ENCODE assay signal across 13 cellular contexts in the genomic region with DNA sequence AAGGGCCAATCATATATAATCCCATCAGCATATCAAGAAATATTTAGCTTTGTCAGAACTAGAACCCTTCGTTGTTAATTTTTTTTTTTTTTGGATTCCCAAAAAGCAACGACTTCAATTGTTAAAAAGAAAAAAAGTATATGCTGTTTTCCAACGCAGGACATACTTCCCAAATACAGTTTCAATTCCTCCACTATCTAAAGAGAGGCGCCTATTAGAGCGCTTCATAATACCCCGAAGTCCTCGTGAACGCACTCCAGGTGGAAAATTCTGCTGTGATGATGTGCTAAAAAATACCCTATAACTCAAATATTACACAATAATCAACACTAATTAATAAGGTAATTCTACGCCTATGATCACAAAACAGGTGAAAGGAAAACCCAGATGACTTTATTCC. TPM values are rescaled to one million over a fixed set of nuclear protein-coding genes. Genes with fewer than 3 reads are reported as not detected.
DNase-seq lines count a peak whose midpoint lies in the region; ATAC-seq and TF ChIP-seq lines count a peak whose summit lies in the region.
"Had no signal": no experiment of that assay in that cellular context is flagged by ENCODE, and none has a peak within 500 bp of the region (broad histone marks: within the 10 kb centered on the region; RNA-seq: fewer than 3 reads in every experiment).

No MANE protein-coding gene starts in this region.

- H2BK15ac ChIP-seq in neuronal stem cell (ENCODE audit: low read length): no peak overlapping the region

- H3K4me3 ChIP-seq in coronary artery (peak overlapping the region; percentile 10), GM23248 (no peak overlapping the region), neuronal stem cell (ENCODE audit: low read length in 2 of 2) (no peak overlapping the region), tibial artery (no peak overlapping the region)
- H3K4me3 ChIP-seq: ascending aorta, lung had no signal

- no peaks in the 10 kb centered on the region for H3F3A ChIP-seq in GM23248 (ENCODE audit: insufficient read depth)

- H3K36me3 ChIP-seq in GM23248 (ENCODE audit: low read depth) (no peaks in the 10 kb centered on the region), neuronal stem cell (replicated peaks in 1 of 2; ENCODE audit: control insufficient read depth in 2 of 2, insufficient read depth in 2 of 2, low read length in 2 of 2) (peaks cover 0 to 28% of the 10 kb centered on the region in 2 donors), tibial artery (no peaks in the 10 kb centered on the region)
- H3K36me3 ChIP-seq: ascending aorta had no signal

- peaks cover 2% of the 10 kb centered on the region for H3K79me1 ChIP-seq in neuronal stem cell (ENCODE audit: low read depth, low read length)

- TF ChIP-seq CTCF in CD4-positive, alpha-beta T cell (IDR thresholded peaks at IDR 0.05): no peak
- no peak for TF ChIP-seq CTCF in coronary artery (IDR thresholded peaks at IDR 0.05)
- no peak for TF ChIP-seq CTCF in osteocyte (IDR thresholded peaks at IDR 0.05)
- TF ChIP-seq CTCF in tibial artery (IDR thresholded peaks at IDR 0.05): no peak

- CTCF ChIA-PET in CD4-positive, alpha-beta T cell (lab: Charles Lee): interaction anchor here (1.1 to 1.7 kb wide), 4 partner anchors 9 to 65 kb away, joined by 4 to 6 read pairs (median 4); no protein-coding TSS in a partner anchor

- H3K23ac ChIP-seq in neuronal stem cell (ENCODE audit: low read depth, low read length, poor library complexity): no peak overlapping the region

- no peaks in the 10 kb centered on the region for H3K27me3 ChIP-seq in CD4-positive, alpha-beta T cell (ENCODE audit: control insufficient read depth, insufficient read depth, low read length)
- H3K27me3 ChIP-seq in GM23248 (replicated peaks; ENCODE audit: insufficient read depth) (no peaks in the 10 kb centered on the region), neuronal stem cell (ENCODE audit: control insufficient read depth in 3 of 3, insufficient read depth in 3 of 3, low read depth in 1 of 3, low read length in 3 of 3) (no peaks in the 10 kb centered on the region), tibial artery (no peaks in the 10 kb centered on the region)
- H3K27me3 ChIP-seq: ascending aorta had no signal

- no peak overlapping the region for H3K9ac ChIP-seq in GM23248
- H3K9ac ChIP-seq in neuronal stem cell (ENCODE audit: low read depth, low read length, poor library complexity): no peak overlapping the region

- intact Hi-C loops in CD4-positive, alpha-beta T cell (cut with DNase I, micrococcal nuclease): no loop called here
- intact Hi-C loops in tibial artery (cut with DNase I; ENCODE audit: low total_unique reads): no loop called here

- H3K4me1 Mint-ChIP-seq in CD4-positive, alpha-beta T cell (ENCODE audit: low read depth): peaks cover 64% of the 10 kb centered on the region
- H3K4me1 Mint-ChIP-seq in osteocyte (ENCODE audit: unreplicated experiment): peaks cover 38% of the 10 kb centered on the region

- no peak overlapping the region for H3K14ac ChIP-seq in neuronal stem cell (ENCODE audit: low read length)

- in situ Hi-C loops in GM23248 (cut with MboI): no loop called here

- no peak overlapping the region for H4K8ac ChIP-seq in neuronal stem cell (ENCODE audit: low read depth, low read length)

- H3K4ac ChIP-seq in neuronal stem cell (ENCODE audit: low read length): no peak overlapping the region

- H3K9me3 Mint-ChIP-seq in CD4-positive, alpha-beta T cell: no peaks in the 10 kb centered on the region
- H3K9me3 Mint-ChIP-seq in osteocyte (ENCODE audit: unreplicated experiment): no peaks in the 10 kb centered on the region

- peak overlapping the region; percentile 78 for H3K27ac Mint-ChIP-seq in CD4-positive, alpha-beta T cell
- peak overlapping the region; percentile 31 for H3K27ac Mint-ChIP-seq in osteocyte (ENCODE audit: unreplicated experiment)

- H3K27ac ChIP-seq in CD4-positive, alpha-beta T cell (ENCODE audit: low read depth, low read length): no peak overlapping the region
- peak overlapping the region; percentile 14 to 36 for H3K27ac ChIP-seq in coronary artery
- no peak overlapping the region for H3K27ac ChIP-seq in GM23248
- H3K27ac ChIP-seq in neuronal stem cell (replicated peaks; ENCODE audit: low read length): no peak overlapping the region
- no peak overlapping the region for H3K27ac ChIP-seq in tibial artery
- H3K27ac ChIP-seq: ascending aorta had no signal

- H2BK120ac ChIP-seq in neuronal stem cell (ENCODE audit: low read depth, low read length): no peak overlapping the region

- H2AK5ac ChIP-seq in neuronal stem cell (ENCODE audit: low read depth, low read length): no peak overlapping the region

- H3K4me1 ChIP-seq in GM23248 (ENCODE audit: insufficient read depth) (peaks cover 5% of the 10 kb centered on the region; the same call in 1 of the 2 replicates), neuronal stem cell (ENCODE audit: control insufficient read depth in 2 of 2, insufficient read depth in 1 of 2, low read depth in 1 of 2, low read length in 2 of 2) (no peaks in the 10 kb centered on the region), tibial artery (peaks cover 0 to 79% (median 33%) of the 10 kb centered on the region in 4 donors)

- peaks cover 100% of the 10 kb centered on the region for H3K79me2 ChIP-seq in GM23248 (ENCODE audit: insufficient read depth)

- peaks cover 32% of the 10 kb centered on the region for H3K36me3 Mint-ChIP-seq in CD4-positive, alpha-beta T cell (ENCODE audit: low read depth)
- peaks cover 12% of the 10 kb centered on the region for H3K36me3 Mint-ChIP-seq in osteocyte (ENCODE audit: unreplicated experiment)

- H3K9me3 ChIP-seq in CD4-positive, alpha-beta T cell (ENCODE audit: control insufficient read depth, low read length): no peaks in the 10 kb centered on the region
- H3K9me3 ChIP-seq in GM23248 (ENCODE audit: low read depth) (no peaks in the 10 kb centered on the region), neuronal stem cell (replicated peaks in 1 of 2; ENCODE audit: control insufficient read depth in 2 of 2, insufficient read depth in 1 of 2, low read depth in 1 of 2, low read length in 2 of 2) (no peaks in the 10 kb centered on the region), tibial artery (no peaks in the 10 kb centered on the region)
- H3K9me3 ChIP-seq: ascending aorta had no signal

- ATAC-seq in CD4-positive, alpha-beta T cell (ENCODE audit: poor library complexity): no peak

- H3K4me2 ChIP-seq in GM23248 (ENCODE audit: unreplicated experiment) (no peak overlapping the region), neuronal stem cell (ENCODE audit: insufficient read depth, low read length, poor library complexity, severe bottlenecking) (no peak overlapping the region)

- H3K18ac ChIP-seq in neuronal stem cell (ENCODE audit: low read length): no peak overlapping the region

- no peak overlapping the region for H3K4me3 Mint-ChIP-seq in CD4-positive, alpha-beta T cell
- no peak overlapping the region for H3K4me3 Mint-ChIP-seq in osteocyte (ENCODE audit: unreplicated experiment)

- 64 to 67% methylated on average over 9 of the region's 9 CpGs for WGBS in GM23248 (ENCODE audit: low coverage in 1 of 2, low lambda C conversion rate in 2 of 2, missing lambda C conversion rate in 2 of 2), 2 experiments
- no CpG with 5 or more reads among the region's 9 CpGs for WGBS in neuronal stem cell (ENCODE audit: extremely low coverage in 2 of 2, insufficient read length in 2 of 2, insufficient replicate concordance in 1 of 2), 2 donors

- H2BK5ac ChIP-seq in neuronal stem cell (ENCODE audit: low read length): no peak overlapping the region

- no peaks in the 10 kb centered on the region for H3K9me2 ChIP-seq in GM23248 (ENCODE audit: insufficient read depth)

- POLR2A ChIA-PET in CD4-positive, alpha-beta T cell (lab: Charles Lee): interaction anchor here (0.8 to 2.3 kb wide), 5 partner anchors 12 to 60 kb away, joined by 3 to 13 read pairs (median 6); partner anchors contain the start of gene GNA13

- no peak overlapping the region for H4K91ac ChIP-seq in neuronal stem cell (ENCODE audit: low read depth, low read length, poor library complexity)

- H2AFZ ChIP-seq in GM23248: no peak overlapping the region
- no peak overlapping the region for H2AFZ ChIP-seq in neuronal stem cell (ENCODE audit: low read length)

- H2BK12ac ChIP-seq in neuronal stem cell (ENCODE audit: low read length): no peak overlapping the region

- no peaks in the 10 kb centered on the region for H3K27me3 Mint-ChIP-seq in CD4-positive, alpha-beta T cell
- H3K27me3 Mint-ChIP-seq in osteocyte (ENCODE audit: unreplicated experiment): no peaks in the 10 kb centered on the region

- DNase-seq in CD4-positive, alpha-beta T cell: no peak
- DNase-seq in MV-4-11 (lab: John Stamatoyannopoulos, UW) (peak; percentile 24), coronary artery (ENCODE audit: low spot score) (no peak), osteocyte (ENCODE audit: extremely low spot score, unreplicated experiment) (no peak), GM23248 (no peak), neuronal stem cell (ENCODE audit: low spot score) (no peak), tibial artery (no peak)
- DNase-seq: effector memory CD4-positive, alpha-beta T cell; head of caudate nucleus; NCI-H2081 treated with DMSO at 0.1 percent for 48 hours; NK-92 treated with Interleukin-12 subunit alpha and Interleukin-12 subunit beta, amount 100 ng/mL, for 24 hours had no signal

- H4K20me1 ChIP-seq in GM23248 (ENCODE audit: insufficient read depth): peaks cover 5% of the 10 kb centered on the region; the same call in 1 of the 2 replicates

RNA-seq across cellular contexts. Expression of gene GNA13, which starts 20.8 kb away (rescaled TPM):
- total RNA-seq in CD4-positive, alpha-beta T cell: 100 to 1,000 TPM; 128 to 131 TPM
- total RNA-seq in osteocyte: 54.7 and 55.9 TPM in 2 replicates
- 40.6 and 41.8 TPM in 2 replicates for total RNA-seq in GM23248 (2014; rRNA removed; shearing (Covaris generic))
- 17.2 and 18.5 TPM in 2 replicates for polyA plus RNA-seq in GM23248 (2016; fragmentation: Nextera tagmentation; extraction: Ambion mirVana)
- 28.1 TPM for polyA plus RNA-seq in neuronal stem cell (2013, experiment 1 of 2)
- polyA plus RNA-seq in neuronal stem cell (2013, experiment 2 of 2): 29.3 TPM

Comparison
In these comparisons a context has a peak if more than half of its experiments do, and no peak if none do; other contexts are left out.
1. H3K27ac ChIP-seq: peak in coronary artery (2 of 2); none in CD4-positive, alpha-beta T cell (single experiment), GM23248 (single experiment), neuronal stem cell (single experiment) and tibial artery (0 of 2).